In genomic region chr1:40638097-40639036, GRCh38 we compare ENCODE assay signal across 23 cellular contexts. TPM values are rescaled to one million over a fixed set of nuclear protein-coding genes. Genes with fewer than 3 reads are reported as not detected.
DNase-seq lines count a peak whose midpoint lies in the region; ATAC-seq and TF ChIP-seq lines count a peak whose summit lies in the region.
"Had no signal": no experiment of that assay in that cellular context is flagged by ENCODE, and none has a peak within 500 bp of the region (broad histone marks: within the 10 kb centered on the region; RNA-seq: fewer than 3 reads in every experiment).

No MANE protein-coding gene starts in this region.

- no peak overlapping the region for H3K9ac ChIP-seq in adipocyte (ENCODE audit: low read length)

- no peaks in the 10 kb centered on the region for H3K36me3 Mint-ChIP-seq in CD14-positive monocyte
- H3K36me3 Mint-ChIP-seq: immature natural killer cell had no signal

- no peak for ATAC-seq in HG03460 (IDR thresholded peaks at IDR 0.05; ENCODE audit: unreplicated experiment)
- ATAC-seq in HG03159 (IDR thresholded peaks at IDR 0.05; ENCODE audit: unreplicated experiment): no peak
- ATAC-seq: activated CD8-positive, alpha-beta memory T cell treated with anti-CD3 and anti-CD28 coated beads, Interleukin-2, amount 10 ng/mL, durations not matched to agents 7 days and 5 days; effector memory CD8-positive, alpha-beta T cell; sciatic nerve; stimulated activated naive B cell treated with anti-CD40 and anti-IgM and Interleukin-4, amounts not matched to agents 10 μg/mL and 1 μg/mL and 100 μg/mL, for 72 hours had no signal

- H3K4me3 Mint-ChIP-seq in CD14-positive monocyte: no peak overlapping the region
- H3K4me3 Mint-ChIP-seq: activated CD8-positive, alpha-beta memory T cell treated with anti-CD3 and anti-CD28 coated beads, Interleukin-2, amount 10 ng/mL, durations not matched to agents 7 days and 5 days; CD4-positive, alpha-beta T cell; effector memory CD8-positive, alpha-beta T cell; immature natural killer cell; stimulated activated naive B cell treated with anti-CD40 and anti-IgM and Interleukin-4, amounts not matched to agents 10 μg/mL and 1 μg/mL and 100 μg/mL, for 72 hours had no signal

- H3K4me3 ChIP-seq in H7 (ENCODE audit: insufficient read depth, low read depth, low read length) (no peak overlapping the region), adipocyte (ENCODE audit: low read length) (no peak overlapping the region)
- H3K4me3 ChIP-seq: lung, ovary had no signal

- peaks cover 5% of the 10 kb centered on the region for H3K4me1 ChIP-seq in adipocyte (ENCODE audit: control insufficient read depth, insufficient read depth, low read length)

- intact Hi-C loops in CD14-positive monocyte (cut with micrococcal nuclease): no loop called here

- POLR2A ChIA-PET in HEK293T (lab: Yijun Ruan, JAX): no interaction called here

- peaks cover 10% of the 10 kb centered on the region for H3K4me1 Mint-ChIP-seq in CD14-positive monocyte

- peaks cover 0 to 3% (median 0%) of the 10 kb centered on the region in 7 donors for H3K9me3 Mint-ChIP-seq in CD14-positive monocyte
- H3K9me3 Mint-ChIP-seq: activated T-helper 2 cell treated with anti-CD3 and anti-CD28 coated beads, Interferon-gamma antibody, Interleukin-2, Interleukin-4, amounts not matched to agents 10 μg/mL and 5 μg/mL and 100 μg/mL, durations not matched to agents 14 hours and 24 hours and 36 hours; CD4-positive, alpha-beta T cell; effector memory CD8-positive, alpha-beta T cell; immature natural killer cell had no signal

- CTCF ChIA-PET in HEK293T (lab: Yijun Ruan, JAX): interaction anchor here (0.7 kb wide), 1 partner anchor 23 kb away, joined by 3 read pairs; no protein-coding TSS in a partner anchor

- H3K36me3 ChIP-seq in H7 (replicated peaks; ENCODE audit: control insufficient read depth, insufficient read depth, low read length): no peaks in the 10 kb centered on the region; the same call in 1 of the 2 replicates
- no peaks in the 10 kb centered on the region for H3K36me3 ChIP-seq in adipocyte (ENCODE audit: control insufficient read depth, insufficient read depth, low read length, severe bottlenecking)
- H3K36me3 ChIP-seq: ovary had no signal

- no peaks in the 10 kb centered on the region for H3K9me3 ChIP-seq in adipocyte (ENCODE audit: control insufficient read depth, low read length)
- H3K9me3 ChIP-seq: ovary had no signal

- no peak for TF ChIP-seq CTCF in CD14-positive monocyte (IDR thresholded peaks at IDR 0.05)

- peak; percentile 26 for DNase-seq in CD14-positive monocyte (ENCODE audit: low spot score)
- DNase-seq in H7: peak; percentile 65
- DNase-seq in adipocyte (ENCODE audit: low read depth): peak; percentile 9
- DNase-seq in islet precursor cell: peak; percentile 42
- no peak for DNase-seq in HEK293T (ENCODE audit: extremely low spot score)
- DNase-seq in GM19238 (ENCODE audit: insufficient read length, low spot score): no peak
- DNase-seq: activated CD4-positive, alpha-beta T cell treated with anti-CD3 and anti-CD28 coated beads for 4 hours; activated CD8-positive, alpha-beta memory T cell treated with anti-CD3 and anti-CD28 coated beads, Interleukin-2, amount 10 ng/mL, durations not matched to agents 7 days and 5 days; anterior cingulate cortex; CD4-positive, alpha-beta T cell; DMS79; effector memory CD8-positive, alpha-beta T cell; GOT3; immature natural killer cell; NCI-H187 treated with DMSO at 0.1 percent for 48 hours; ovary; RPMI8226; stimulated activated naive B cell treated with anti-CD40 and anti-IgM and Interleukin-4, amounts not matched to agents 10 μg/mL and 1 μg/mL and 100 μg/mL, for 72 hours had no signal

- H3K27me3 ChIP-seq in H7 (ENCODE audit: control insufficient read depth, insufficient read depth, low read length) (no peaks in the 10 kb centered on the region), adipocyte (replicated peaks; ENCODE audit: control insufficient read depth, insufficient read depth, low read length) (peaks cover 30% of the 10 kb centered on the region)
- H3K27me3 ChIP-seq: ovary had no signal

- peak overlapping the region in 1 of 7 donors; percentile 56 for H3K27ac Mint-ChIP-seq in CD14-positive monocyte
- H3K27ac Mint-ChIP-seq: activated CD8-positive, alpha-beta memory T cell treated with anti-CD3 and anti-CD28 coated beads, Interleukin-2, amount 10 ng/mL, durations not matched to agents 7 days and 5 days; activated T-helper 2 cell treated with anti-CD3 and anti-CD28 coated beads, Interferon-gamma antibody, Interleukin-2, Interleukin-4, amounts not matched to agents 10 μg/mL and 5 μg/mL and 100 μg/mL, durations not matched to agents 14 hours and 24 hours and 36 hours; CD4-positive, alpha-beta T cell; effector memory CD8-positive, alpha-beta T cell; immature natural killer cell; stimulated activated naive B cell treated with anti-CD40 and anti-IgM and Interleukin-4, amounts not matched to agents 10 μg/mL and 1 μg/mL and 100 μg/mL, for 72 hours had no signal

- peaks cover 1 to 4% (median 3%) of the 10 kb centered on the region in 3 donors for H3K27me3 Mint-ChIP-seq in CD14-positive monocyte (ENCODE audit: low read depth in 3 of 3)
- H3K27me3 Mint-ChIP-seq: activated CD8-positive, alpha-beta memory T cell treated with anti-CD3 and anti-CD28 coated beads, Interleukin-2, amount 10 ng/mL, durations not matched to agents 7 days and 5 days; CD4-positive, alpha-beta T cell; effector memory CD8-positive, alpha-beta T cell; stimulated activated naive B cell treated with anti-CD40 and anti-IgM and Interleukin-4, amounts not matched to agents 10 μg/mL and 1 μg/mL and 100 μg/mL, for 72 hours had no signal

TF ChIP-seq in HEK293T, 16 proteins besides CTCF, POLR2A, EP300 and RAD21:
- TF ChIP-seq FOXM1 (IDR thresholded peaks at IDR 0.05; ENCODE audit: borderline replicate concordance): no peak
- no peak for TF ChIP-seq BHLHE40 (IDR thresholded peaks at IDR 0.05; ENCODE audit: borderline replicate concordance)
- TF ChIP-seq ARNT (IDR thresholded peaks at IDR 0.05): no peak
- TF ChIP-seq HDGF (IDR thresholded peaks at IDR 0.05; ENCODE audit: borderline replicate concordance): no peak
- no peak for TF ChIP-seq FOXA1 (IDR thresholded peaks at IDR 0.05)
- no peak for TF ChIP-seq ZNF384 (IDR thresholded peaks at IDR 0.05)
- TF ChIP-seq PKNOX1 (IDR thresholded peaks at IDR 0.05): no peak
- TF ChIP-seq ELF4 (IDR thresholded peaks at IDR 0.05): no peak
- no peak for TF ChIP-seq SUZ12 (IDR thresholded peaks at IDR 0.05)
- no peak for TF ChIP-seq CTBP1 (IDR thresholded peaks at IDR 0.05; ENCODE audit: borderline replicate concordance)
- no peak for TF ChIP-seq FOXK2 (IDR thresholded peaks at IDR 0.05)

RNA-seq across cellular contexts. Expression of gene RIMS3, which starts 27.1 kb away (rescaled TPM):
- polyA plus RNA-seq in CD14-positive monocyte: under 1 TPM; 0.15 to 0.26 TPM
- total RNA-seq in H7 (2014; rRNA removed; shearing (Covaris generic)): 20.0 and 20.7 TPM in 2 replicates

RNA-seq across cellular contexts. Expression of gene NFYC, which starts 53.1 kb away (rescaled TPM):
- 10 to 100 TPM; 61.2 to 68.2 TPM for polyA plus RNA-seq in CD14-positive monocyte
- total RNA-seq in H7 (2014; rRNA removed; shearing (Covaris generic)): 43.3 and 51.0 TPM in 2 replicates

Comparison
In these comparisons a context has a peak if more than half of its experiments do, and no peak if none do; other contexts are left out.
1. DNase-seq: peak in CD14-positive monocyte (single experiment), H7 (single experiment), adipocyte (single experiment) and islet precursor cell (single experiment); none in HEK293T (single experiment) and GM19238 (single experiment).